1 cellular context compared by ENCODE assay signal in the genomic region with DNA sequence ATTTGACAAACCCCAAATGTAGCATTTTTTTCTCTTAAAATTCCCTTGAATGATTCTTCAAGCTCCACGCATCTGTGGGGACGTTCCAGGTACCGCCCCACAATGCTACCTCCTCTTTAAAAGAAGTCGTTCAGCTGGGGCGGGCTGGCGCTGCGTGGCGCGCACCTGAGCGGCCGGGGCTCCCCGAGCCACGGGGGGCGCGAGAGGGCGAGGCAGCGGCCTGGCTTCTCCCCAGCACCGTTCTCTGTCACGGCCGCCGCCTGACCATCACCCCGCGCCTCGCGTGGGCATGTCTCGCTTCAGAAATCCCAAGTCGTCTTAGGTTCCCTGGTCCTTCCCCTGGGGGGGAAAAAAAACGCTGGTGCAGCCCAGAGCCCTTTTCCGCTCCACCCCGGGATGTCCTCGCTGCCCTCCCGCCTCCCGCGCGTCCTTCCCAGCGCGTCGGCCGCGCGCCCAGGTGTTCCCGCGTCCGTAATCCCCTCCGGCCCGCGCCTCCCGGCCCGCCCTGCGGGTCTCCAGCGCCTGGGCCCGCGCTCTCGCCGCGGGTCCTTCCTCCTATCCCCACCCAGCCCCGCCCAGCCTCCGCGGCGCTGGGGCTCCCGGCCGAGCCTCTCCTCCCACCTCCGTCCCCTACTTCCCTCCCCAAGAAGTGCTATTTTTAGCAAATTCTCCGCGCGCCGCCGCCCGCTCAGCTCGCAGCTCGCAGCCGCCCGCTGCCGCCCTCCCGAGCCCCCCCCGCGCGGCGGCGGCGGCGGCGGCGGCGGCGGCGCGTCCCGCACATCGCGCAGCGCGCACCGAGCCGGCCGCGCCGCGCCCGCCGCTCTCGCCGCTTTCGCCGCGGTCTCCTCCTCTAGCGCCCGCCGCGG.
TF ChIP-seq lines count a peak whose summit lies in the region.

No MANE protein-coding gene starts in this region.

TF ChIP-seq in K562, 482 proteins besides CTCF, POLR2A, EP300 and RAD21 (continued from another document):
- TF ChIP-seq, protein P1, sequence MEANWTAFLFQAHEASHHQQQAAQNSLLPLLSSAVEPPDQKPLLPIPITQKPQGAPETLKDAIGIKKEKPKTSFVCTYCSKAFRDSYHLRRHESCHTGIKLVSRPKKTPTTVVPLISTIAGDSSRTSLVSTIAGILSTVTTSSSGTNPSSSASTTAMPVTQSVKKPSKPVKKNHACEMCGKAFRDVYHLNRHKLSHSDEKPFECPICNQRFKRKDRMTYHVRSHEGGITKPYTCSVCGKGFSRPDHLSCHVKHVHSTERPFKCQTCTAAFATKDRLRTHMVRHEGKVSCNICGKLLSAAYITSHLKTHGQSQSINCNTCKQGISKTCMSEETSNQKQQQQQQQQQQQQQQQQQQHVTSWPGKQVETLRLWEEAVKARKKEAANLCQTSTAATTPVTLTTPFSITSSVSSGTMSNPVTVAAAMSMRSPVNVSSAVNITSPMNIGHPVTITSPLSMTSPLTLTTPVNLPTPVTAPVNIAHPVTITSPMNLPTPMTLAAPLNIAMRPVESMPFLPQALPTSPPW (CRISPR knock-in tag; IDR thresholded peaks at IDR 0.05) = peak; percentile 48
- 0 out of 2 replicates have a peak, but pooled peaks have one; percentile 23 for TF ChIP-seq CTBP1 (IDR thresholded peaks at IDR 0.05; ENCODE audit: borderline replicate concordance)
